In the genomic region with DNA sequence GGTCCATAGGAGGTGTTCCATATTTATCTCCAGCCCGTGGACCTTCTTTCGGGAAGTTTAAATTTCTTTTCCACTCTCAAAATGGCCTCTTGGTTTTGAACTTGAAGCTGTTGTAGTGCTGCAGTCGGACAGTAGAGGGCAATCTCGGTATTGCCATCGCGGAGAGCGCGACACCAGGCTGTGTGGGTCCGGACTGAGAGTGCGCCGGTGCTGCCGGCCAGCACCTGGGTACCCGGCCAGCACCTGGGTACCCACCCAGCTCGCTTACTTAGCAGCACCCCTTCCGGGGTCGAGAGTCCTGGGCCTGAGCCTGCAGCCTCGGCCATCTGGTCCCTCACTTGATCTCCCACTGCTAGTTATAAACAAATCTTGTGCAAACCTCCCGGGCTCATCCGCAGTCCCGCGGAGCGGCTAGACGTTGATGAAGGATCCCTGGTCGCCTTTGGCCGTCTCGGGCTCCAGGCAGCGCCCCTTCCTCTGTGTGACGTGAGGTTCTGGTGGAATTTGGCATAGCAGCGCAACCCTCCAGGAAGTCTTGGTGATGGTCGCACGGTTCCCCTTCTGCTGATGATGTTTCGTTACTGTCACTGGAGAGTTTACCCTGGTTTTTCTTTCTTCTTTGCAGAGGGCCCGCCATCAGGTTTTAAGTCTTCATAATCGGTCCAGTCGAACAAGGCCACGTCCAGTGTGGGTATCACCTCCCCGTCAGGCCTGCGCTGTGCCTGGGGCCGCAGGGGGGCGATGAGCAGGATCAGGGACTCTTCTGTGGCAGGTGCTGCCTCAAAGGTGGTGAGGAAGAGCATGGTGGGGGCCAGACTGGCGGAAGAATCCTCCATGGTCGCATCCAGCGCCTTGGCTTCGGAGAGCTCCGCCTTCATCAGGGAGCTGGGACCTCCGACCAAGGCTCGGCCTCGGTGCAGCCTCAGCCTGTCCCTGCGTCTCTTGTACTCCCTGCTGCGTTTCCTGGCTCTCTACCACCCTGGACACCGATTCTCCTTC, we compare ENCODE assay signal across 8 cellular contexts. TPM values are rescaled to one million over a fixed set of nuclear protein-coding genes. Genes with fewer than 3 reads are reported as not detected.
DNase-seq lines count a peak whose midpoint lies in the region; ATAC-seq and TF ChIP-seq lines count a peak whose summit lies in the region.

No MANE protein-coding gene starts in this region.

- peaks cover 4% of the 10 kb centered on the region for H3K4me1 Mint-ChIP-seq in CD14-positive monocyte

- TF ChIP-seq CTCF in CD14-positive monocyte (IDR thresholded peaks at IDR 0.05) (peak; percentile 37), colonic mucosa (IDR thresholded peaks at IDR 0.05) (no peak), osteoblast (IDR thresholded peaks at IDR 0.05; ENCODE audit: extremely low read depth, low read depth, low read length) (peak; percentile 39), sigmoid colon (IDR thresholded peaks at IDR 0.05) (no peak), psoas muscle (IDR thresholded peaks at IDR 0.05) (no peak)

- intact Hi-C loops in CD14-positive monocyte (cut with micrococcal nuclease), result no loop called here
- intact Hi-C loops in colonic mucosa (cut with DNase I), result no loop called here
- intact Hi-C loops in sigmoid colon (cut with DNase I), result no loop called here
- intact Hi-C loops in psoas muscle (cut with DNase I), result no loop called here

- H3K9ac ChIP-seq in colonic mucosa (ENCODE audit: low read depth in 2 of 2, low read length in 2 of 2), result no peak overlapping the region

- H3K27ac ChIP-seq in colonic mucosa, result no peak overlapping the region
- no peak overlapping the region for H3K27ac ChIP-seq in osteoblast (ENCODE audit: low read depth, low read length)
- H3K27ac ChIP-seq in sigmoid colon, result no peak overlapping the region
- no peak overlapping the region for H3K27ac ChIP-seq in psoas muscle

- peaks cover 2 to 10% (median 10%) of the 10 kb centered on the region in 3 donors for H3K27me3 Mint-ChIP-seq in CD14-positive monocyte (ENCODE audit: low read depth in 3 of 3)

- ATAC-seq in GM21786 (IDR thresholded peaks at IDR 0.05; ENCODE audit: unreplicated experiment) (peak; percentile 77), HG03432 (IDR thresholded peaks at IDR 0.05; ENCODE audit: unreplicated experiment) (no peak), psoas muscle (no peak)

- no peaks in the 10 kb centered on the region for H3K4me1 ChIP-seq in colonic mucosa
- no peaks in the 10 kb centered on the region for H3K4me1 ChIP-seq in osteoblast (ENCODE audit: insufficient read depth, low read length)
- no peaks in the 10 kb centered on the region for H3K4me1 ChIP-seq in sigmoid colon
- H3K4me1 ChIP-seq in psoas muscle, result no peaks in the 10 kb centered on the region

- no peak for TF ChIP-seq EP300 in sigmoid colon (IDR thresholded peaks at IDR 0.05)

- H3K36me3 ChIP-seq in colonic mucosa (no peaks in the 10 kb centered on the region), osteoblast (ENCODE audit: insufficient read depth, low read length) (no peaks in the 10 kb centered on the region), sigmoid colon (no peaks in the 10 kb centered on the region), psoas muscle (ENCODE audit: insufficient read depth in 1 of 2, low read depth in 1 of 2) (no peaks in the 10 kb centered on the region)

- peak overlapping the region; percentile 65 for H2AFZ ChIP-seq in osteoblast (ENCODE audit: low read length)

- H3K4me2 ChIP-seq in osteoblast (ENCODE audit: insufficient read depth, low read length), result no peak overlapping the region

- no peak overlapping the region for H3K4me3 ChIP-seq in colonic mucosa
- no peak overlapping the region for H3K4me3 ChIP-seq in osteoblast (ENCODE audit: insufficient read depth, low read length)
- H3K4me3 ChIP-seq in sigmoid colon, result no peak overlapping the region
- H3K4me3 ChIP-seq in psoas muscle, result no peak overlapping the region

- peaks cover 0 to 6% (median 2%) of the 10 kb centered on the region in 7 donors for H3K9me3 Mint-ChIP-seq in CD14-positive monocyte

- TF ChIP-seq POLR2A in sigmoid colon (IDR thresholded peaks at IDR 0.05), result no peak

- H3K9me3 ChIP-seq in colonic mucosa, result no peaks in the 10 kb centered on the region
- H3K9me3 ChIP-seq in osteoblast (ENCODE audit: low read depth, low read length), result no peaks in the 10 kb centered on the region
- H3K9me3 ChIP-seq in sigmoid colon, result no peaks in the 10 kb centered on the region
- no peaks in the 10 kb centered on the region for H3K9me3 ChIP-seq in psoas muscle

- 67 to 74% methylated on average over 51 of the region's 51 CpGs for WGBS in sigmoid colon, 2 donors
- WGBS in psoas muscle, 3 donors, result 52 to 65% (median 55%) methylated on average over 43 to 51 of the region's 51 CpGs

- peak overlapping the region; percentile 48 to 81 for H3K4me3 Mint-ChIP-seq in CD14-positive monocyte

- H3K27me3 ChIP-seq in colonic mucosa (no peaks in the 10 kb centered on the region), osteoblast (ENCODE audit: insufficient read depth, low read length) (no peaks in the 10 kb centered on the region), sigmoid colon (no peaks in the 10 kb centered on the region), psoas muscle (ENCODE audit: insufficient read depth in 3 of 3, low read length in 2 of 3) (no peaks in the 10 kb centered on the region)

- no peak for DNase-seq in CD14-positive monocyte (ENCODE audit: low spot score)
- DNase-seq in T-helper 9 cell, result peak; percentile 19
- peak; percentile 38 for DNase-seq in colonic mucosa
- DNase-seq in osteoblast (ENCODE audit: insufficient read length, low spot score, missing footprints), result peak; percentile 66
- no peak for DNase-seq in sigmoid colon
- DNase-seq in psoas muscle, result no peak

- H4K20me1 ChIP-seq in osteoblast (ENCODE audit: insufficient read depth, low read length), result no peaks in the 10 kb centered on the region

- no peak overlapping the region for H3K27ac Mint-ChIP-seq in CD14-positive monocyte

- no peaks in the 10 kb centered on the region for H3K36me3 Mint-ChIP-seq in CD14-positive monocyte

- H3K79me2 ChIP-seq in osteoblast (ENCODE audit: insufficient read depth, low read length), result no peaks in the 10 kb centered on the region

RNA-seq across cellular contexts. Expression of a gene that starts 17.8 kb away (rescaled TPM):
- not detected for polyA plus RNA-seq in CD14-positive monocyte
- total RNA-seq in colonic mucosa, result not detected
- not detected in 2 replicates for total RNA-seq in osteoblast
- total RNA-seq in sigmoid colon, result not detected
- not detected for polyA plus RNA-seq in sigmoid colon
- total RNA-seq in psoas muscle, result not detected
- polyA plus RNA-seq in psoas muscle, result not detected

RNA-seq across cellular contexts. Expression of a gene that starts 51.5 kb away (rescaled TPM):
- under 1 TPM in 1 of 2 donors, not detected in 1; 0.18 TPM for polyA plus RNA-seq in CD14-positive monocyte
- total RNA-seq in colonic mucosa, result under 1 TPM; 0.24 to 0.52 TPM
- total RNA-seq in osteoblast, result 1.1 and 1.5 TPM in 2 replicates
- total RNA-seq in sigmoid colon, result 1 to 10 TPM in 2 of 4 donors, under 1 TPM in 2; 0.33 to 1.8 (median 0.81) TPM
- 1 to 10 TPM in 1 of 3 donors, under 1 TPM in 1, not detected in 1; 0.31 to 3.0 TPM for polyA plus RNA-seq in sigmoid colon
- 10 to 100 TPM in 1 of 4 donors, 1 to 10 TPM in 3; 3.4 to 11.7 (median 5.9) TPM for total RNA-seq in psoas muscle
- polyA plus RNA-seq in psoas muscle, result 1 to 10 TPM in 2 of 3 donors, under 1 TPM in 1; 0.55 to 2.2 (median 1.7) TPM

Comparison
In these comparisons a context has a peak if more than half of its experiments do, and no peak if none do; other contexts are left out.
1. DNase-seq: peak in T-helper 9 cell (single experiment), colonic mucosa (single experiment) and osteoblast (single experiment); none in CD14-positive monocyte (single experiment), sigmoid colon (single experiment) and psoas muscle (0 of 2).
2. CTCF ChIP-seq: peak in CD14-positive monocyte (single experiment) and osteoblast (single experiment); none in colonic mucosa (single experiment), sigmoid colon (0 of 4) and psoas muscle (single experiment).